Comparison of ENCODE assay signal across 22 cellular contexts in genomic region chr2:16393483-16394071, GRCh38.
"Had no signal": no experiment of that assay in that cellular context is flagged by ENCODE, and none has a peak within 500 bp of the region (broad histone marks: within the 10 kb centered on the region; RNA-seq: fewer than 3 reads in every experiment).

No MANE protein-coding gene starts in this region.

- H3K9me3 Mint-ChIP-seq: activated CD8-positive, alpha-beta T cell treated with anti-CD3 and anti-CD28 coated beads for 36 hours; activated naive CD4-positive, alpha-beta T cell treated with anti-CD3 and anti-CD28 coated beads, Interleukin-2, amount 10 ng/mL, durations not matched to agents 7 days and 5 days; activated naive CD8-positive, alpha-beta T cell treated with anti-CD3 and anti-CD28 coated beads for 36 hours; activated T-helper 2 cell treated with anti-CD3 and anti-CD28 coated beads, Interferon-gamma antibody, Interleukin-2, Interleukin-4, amounts not matched to agents 10 μg/mL and 5 μg/mL and 100 μg/mL, durations not matched to agents 14 hours and 24 hours and 36 hours; IgD-negative memory B cell; T-helper 1 cell treated with Interleukin-12 subunit alpha and Interleukin-12 subunit beta and Interleukin-4 antibody, amounts not matched to agents 30 μg/mL and 1 μg/mL, for 36 hours had no signal

- H3K9me3 ChIP-seq: adrenal gland, Peyer's patch, SJSA1 had no signal

- H3K27me3 ChIP-seq: adrenal gland, Peyer's patch, SJSA1 had no signal

- DNase-seq: activated CD4-positive, alpha-beta T cell treated with anti-CD3 and anti-CD28 coated beads for 4 hours; activated CD8-positive, alpha-beta memory T cell treated with anti-CD3 and anti-CD28 coated beads, Interleukin-2, amount 50 U/mL, for 4 hours; activated CD8-positive, alpha-beta T cell treated with anti-CD3 and anti-CD28 coated beads for 36 hours; activated gamma-delta T cell treated with Interleukin-2 at 50 U/mL for 16 hours; activated naive CD4-positive, alpha-beta T cell treated with anti-CD3 and anti-CD28 coated beads, Interleukin-2, amount 10 ng/mL, durations not matched to agents 7 days and 5 days; activated naive CD8-positive, alpha-beta T cell treated with anti-CD3 and anti-CD28 coated beads for 36 hours; activated T-cell treated with anti-CD3 and anti-CD28 coated beads, Interleukin-2, amount 50 U/mL, for 72 hours; adrenal gland; KG1; NCI-H1048; NCI-H187 treated with DMSO at 0.1 percent for 48 hours; NCI-H2081 treated with DMSO at 0.1 percent for 48 hours; NCI-H226; NK-92 treated with Interleukin-12 subunit alpha and Interleukin-12 subunit beta, amount 100 ng/mL, for 24 hours; Peyer's patch; SW 1271 had no signal

- H3K36me3 Mint-ChIP-seq: activated naive CD4-positive, alpha-beta T cell treated with anti-CD3 and anti-CD28 coated beads, Interleukin-2, amount 10 ng/mL, durations not matched to agents 7 days and 5 days; activated naive CD8-positive, alpha-beta T cell treated with anti-CD3 and anti-CD28 coated beads for 36 hours; IgD-negative memory B cell had no signal

- ATAC-seq: activated CD4-positive, CD25-positive, alpha-beta regulatory T cell treated with anti-CD3 and anti-CD28 coated beads, Interleukin-2, amount 50 U/mL, for 24 hours; activated CD8-positive, alpha-beta T cell treated with anti-CD3 and anti-CD28 coated beads for 36 hours; activated T-cell treated with anti-CD3 and anti-CD28 coated beads, Interleukin-2, amount 50 U/mL, for 72 hours had no signal

- H3K27ac Mint-ChIP-seq: activated CD8-positive, alpha-beta T cell treated with anti-CD3 and anti-CD28 coated beads for 36 hours; activated naive CD4-positive, alpha-beta T cell treated with anti-CD3 and anti-CD28 coated beads, Interleukin-2, amount 10 ng/mL, durations not matched to agents 7 days and 5 days; activated naive CD8-positive, alpha-beta T cell treated with anti-CD3 and anti-CD28 coated beads for 36 hours; activated T-cell treated with anti-CD3 and anti-CD28 coated beads, Interleukin-2, amount 50 U/mL, for 72 hours; activated T-helper 2 cell treated with anti-CD3 and anti-CD28 coated beads, Interferon-gamma antibody, Interleukin-2, Interleukin-4, amounts not matched to agents 10 μg/mL and 5 μg/mL and 100 μg/mL, durations not matched to agents 14 hours and 24 hours and 36 hours; IgD-negative memory B cell; T-helper 1 cell treated with Interleukin-12 subunit alpha and Interleukin-12 subunit beta and Interleukin-4 antibody, amounts not matched to agents 30 μg/mL and 1 μg/mL, for 36 hours had no signal

- H3K27ac ChIP-seq: adrenal gland, Peyer's patch, RWPE1, SJSA1 had no signal

- H3K4me3 ChIP-seq: adrenal gland, Peyer's patch, SJSA1 had no signal

- H3K4me1 ChIP-seq: adrenal gland, Peyer's patch, SJSA1 had no signal

- H3K4me3 Mint-ChIP-seq: activated CD8-positive, alpha-beta T cell treated with anti-CD3 and anti-CD28 coated beads for 36 hours; activated naive CD4-positive, alpha-beta T cell treated with anti-CD3 and anti-CD28 coated beads, Interleukin-2, amount 10 ng/mL, durations not matched to agents 7 days and 5 days; activated naive CD8-positive, alpha-beta T cell treated with anti-CD3 and anti-CD28 coated beads for 36 hours; activated T-cell treated with anti-CD3 and anti-CD28 coated beads, Interleukin-2, amount 50 U/mL, for 72 hours; IgD-negative memory B cell; T-helper 1 cell treated with Interleukin-12 subunit alpha and Interleukin-12 subunit beta and Interleukin-4 antibody, amounts not matched to agents 30 μg/mL and 1 μg/mL, for 36 hours had no signal

- H3K27me3 Mint-ChIP-seq: activated CD8-positive, alpha-beta T cell treated with anti-CD3 and anti-CD28 coated beads for 36 hours; activated naive CD4-positive, alpha-beta T cell treated with anti-CD3 and anti-CD28 coated beads, Interleukin-2, amount 10 ng/mL, durations not matched to agents 7 days and 5 days; activated naive CD8-positive, alpha-beta T cell treated with anti-CD3 and anti-CD28 coated beads for 36 hours; IgD-negative memory B cell had no signal

- H3K36me3 ChIP-seq: adrenal gland, Peyer's patch, SJSA1 had no signal

- H3K4me1 Mint-ChIP-seq: activated naive CD4-positive, alpha-beta T cell treated with anti-CD3 and anti-CD28 coated beads, Interleukin-2, amount 10 ng/mL, durations not matched to agents 7 days and 5 days; activated naive CD8-positive, alpha-beta T cell treated with anti-CD3 and anti-CD28 coated beads for 36 hours; IgD-negative memory B cell had no signal
